Comparison of ENCODE assay signal across 17 cellular contexts in the genomic region with DNA sequence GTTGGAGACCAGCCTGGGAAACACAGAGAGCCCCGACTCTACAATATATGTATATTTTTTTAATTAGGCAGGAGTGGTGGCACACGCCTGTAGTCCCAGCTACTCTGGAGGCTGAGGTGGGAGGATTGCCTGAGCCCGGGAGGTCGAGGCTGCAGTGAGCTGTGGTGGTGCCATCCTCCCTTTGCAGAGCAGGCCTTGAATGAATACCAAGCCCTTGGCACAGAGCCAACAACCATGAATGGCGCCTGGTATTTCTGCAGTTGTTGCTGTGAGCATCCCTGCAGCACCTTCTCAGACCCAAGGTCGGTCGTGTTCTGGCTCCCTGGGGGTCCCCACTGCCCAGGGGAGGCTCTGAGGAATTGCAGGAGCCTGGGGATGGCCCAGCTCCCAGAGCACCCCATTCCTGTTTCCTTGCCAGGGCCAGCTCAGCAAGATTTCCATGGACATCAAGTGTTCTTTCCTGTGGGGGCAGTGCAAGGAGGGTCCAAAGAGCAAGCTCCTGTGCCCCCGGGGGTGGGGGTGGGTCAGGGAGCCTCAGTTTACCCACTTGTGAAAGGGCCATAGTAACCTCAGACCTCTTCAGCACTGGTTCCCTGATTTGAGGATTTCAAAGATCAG. TPM values are rescaled to one million over a fixed set of nuclear protein-coding genes. Genes with fewer than 3 reads are reported as not detected.
DNase-seq lines count a peak whose midpoint lies in the region; ATAC-seq, FAIRE-seq and TF ChIP-seq lines count a peak whose summit lies in the region.
"Had no signal": no experiment of that assay in that cellular context is flagged by ENCODE, and none has a peak within 500 bp of the region (broad histone marks: within the 10 kb centered on the region; RNA-seq: fewer than 3 reads in every experiment).

No MANE protein-coding gene starts in this region.

- H3K36me3 ChIP-seq in Karpas-422 (ENCODE audit: insufficient read depth, low read length) (no peaks in the 10 kb centered on the region), small intestine (ENCODE audit: control insufficient read depth in 2 of 2, insufficient read depth in 2 of 2, low read length in 2 of 2) (no peaks in the 10 kb centered on the region)
- H3K36me3 ChIP-seq: BLaER1 treated with 17β-estradiol and CSF1 and Interleukin-3, amounts not matched to agents 10 nM and 100 nM; left ventricle myocardium inferior had no signal

- no peak overlapping the region for H3K27ac ChIP-seq in Karpas-422 (ENCODE audit: low read length)
- H3K27ac ChIP-seq in small intestine (ENCODE audit: low read depth in 1 of 2, low read length in 1 of 2): no peak overlapping the region
- H3K27ac ChIP-seq: left ventricle myocardium inferior had no signal

- no peak overlapping the region for H2AFZ ChIP-seq in Karpas-422 (ENCODE audit: low read length)

- no peaks in the 10 kb centered on the region for H3K9me3 Mint-ChIP-seq in activated CD8-positive, alpha-beta T cell treated with anti-CD3 and anti-CD28 coated beads, Interleukin-2, amount 10 ng/mL, durations not matched to agents 7 days and 5 days (ENCODE audit: insufficient read depth)
- H3K9me3 Mint-ChIP-seq in activated CD8-positive, alpha-beta T cell treated with anti-CD3 and anti-CD28 coated beads for 36 hours: no peaks in the 10 kb centered on the region
- no peaks in the 10 kb centered on the region for H3K9me3 Mint-ChIP-seq in immature natural killer cell
- H3K9me3 Mint-ChIP-seq: activated naive CD4-positive, alpha-beta T cell treated with anti-CD3 and anti-CD28 coated beads for 36 hours had no signal

- DNase-seq in activated CD8-positive, alpha-beta T cell treated with anti-CD3 and anti-CD28 coated beads, Interleukin-2, amount 10 ng/mL, durations not matched to agents 7 days and 5 days: no peak
- no peak for DNase-seq in activated CD8-positive, alpha-beta T cell treated with anti-CD3 and anti-CD28 coated beads for 36 hours
- peak; percentile 73 for DNase-seq in Karpas-422
- peak; percentile 56 for DNase-seq in astrocyte of the hippocampus (ENCODE audit: low read depth, low spot score)
- peak; percentile 45 for DNase-seq in small intestine
- DNase-seq in immature natural killer cell: no peak
- no peak for DNase-seq in superior temporal gyrus (ENCODE audit: extremely low spot score)
- DNase-seq in cardiac septum (ENCODE audit: low spot score): no peak
- DNase-seq: activated naive CD4-positive, alpha-beta T cell treated with anti-CD3 and anti-CD28 coated beads for 36 hours; effector CD4-positive, alpha-beta T cell; left ventricle myocardium inferior; NCI-H2081 treated with DMSO at 0.1 percent for 48 hours had no signal

- ATAC-seq in activated CD8-positive, alpha-beta T cell treated with anti-CD3 and anti-CD28 coated beads, Interleukin-2, amount 10 ng/mL, durations not matched to agents 7 days and 5 days: no peak
- ATAC-seq in activated CD8-positive, alpha-beta T cell treated with anti-CD3 and anti-CD28 coated beads for 36 hours: no peak

- no peaks in the 10 kb centered on the region for H3K9me3 ChIP-seq in Karpas-422 (ENCODE audit: low read length)
- H3K9me3 ChIP-seq in small intestine (ENCODE audit: control insufficient read depth, low read depth): no peaks in the 10 kb centered on the region
- H3K9me3 ChIP-seq: BLaER1 treated with 17β-estradiol and CSF1 and Interleukin-3, amounts not matched to agents 10 nM and 100 nM; left ventricle myocardium inferior had no signal

- POLR2A ChIA-PET in activated CD8-positive, alpha-beta T cell treated with anti-CD3 and anti-CD28 coated beads, Interleukin-2, amount 10 ng/mL, durations not matched to agents 7 days and 5 days (lab: Charles Lee): interaction anchor here (2.0 kb wide), 1 partner anchor 13 kb away, joined by 8 read pairs; no protein-coding TSS in a partner anchor
- POLR2A ChIA-PET in activated CD8-positive, alpha-beta T cell treated with anti-CD3 and anti-CD28 coated beads for 36 hours (lab: Charles Lee): interaction anchor here (1.0 kb wide), 2 partner anchors 8 to 9 kb away, joined by 3 to 4 read pairs; no protein-coding TSS in a partner anchor

- H3K4me3 Mint-ChIP-seq in activated CD8-positive, alpha-beta T cell treated with anti-CD3 and anti-CD28 coated beads, Interleukin-2, amount 10 ng/mL, durations not matched to agents 7 days and 5 days: no peak overlapping the region
- no peak overlapping the region for H3K4me3 Mint-ChIP-seq in activated CD8-positive, alpha-beta T cell treated with anti-CD3 and anti-CD28 coated beads for 36 hours
- H3K4me3 Mint-ChIP-seq in immature natural killer cell: no peak overlapping the region
- H3K4me3 Mint-ChIP-seq: activated naive CD4-positive, alpha-beta T cell treated with anti-CD3 and anti-CD28 coated beads for 36 hours had no signal

- TF ChIP-seq CTCF in activated CD8-positive, alpha-beta T cell treated with anti-CD3 and anti-CD28 coated beads for 36 hours (IDR thresholded peaks at IDR 0.05): no peak

- H3K9me2 ChIP-seq in Karpas-422 (replicated peaks; ENCODE audit: insufficient read depth, low read length): no peaks in the 10 kb centered on the region

- intact Hi-C loops in activated CD8-positive, alpha-beta T cell treated with anti-CD3 and anti-CD28 coated beads for 36 hours (cut with micrococcal nuclease): no loop called here
- intact Hi-C loops in cardiac septum (cut with DNase I): loop anchor here (10.0 kb wide), 1 partner anchor 65 kb away; no protein-coding TSS in a partner anchor

- H3K79me2 ChIP-seq in Karpas-422 (ENCODE audit: low read length): no peaks in the 10 kb centered on the region

- H3K4me3 ChIP-seq in Karpas-422 (ENCODE audit: low read length): no peak overlapping the region
- H3K4me3 ChIP-seq in small intestine (ENCODE audit: low read depth in 1 of 2, low read length in 2 of 2): no peak overlapping the region
- H3K4me3 ChIP-seq: BLaER1 treated with 17β-estradiol and CSF1 and Interleukin-3, amounts not matched to agents 10 nM and 100 nM; left ventricle myocardium inferior had no signal

- H3K4me2 ChIP-seq in Karpas-422 (ENCODE audit: low read depth, low read length, poor library complexity, severe bottlenecking): no peak overlapping the region
- H3K4me2 ChIP-seq: BLaER1 treated with 17β-estradiol and CSF1 and Interleukin-3, amounts not matched to agents 10 nM and 100 nM had no signal

- H3K27ac Mint-ChIP-seq in activated CD8-positive, alpha-beta T cell treated with anti-CD3 and anti-CD28 coated beads, Interleukin-2, amount 10 ng/mL, durations not matched to agents 7 days and 5 days: peak overlapping the region; percentile 25
- H3K27ac Mint-ChIP-seq in activated CD8-positive, alpha-beta T cell treated with anti-CD3 and anti-CD28 coated beads for 36 hours: no peak overlapping the region
- no peak overlapping the region for H3K27ac Mint-ChIP-seq in immature natural killer cell
- H3K27ac Mint-ChIP-seq: activated naive CD4-positive, alpha-beta T cell treated with anti-CD3 and anti-CD28 coated beads for 36 hours; progenitor cell of endocrine pancreas had no signal

- H3K36me3 Mint-ChIP-seq in activated CD8-positive, alpha-beta T cell treated with anti-CD3 and anti-CD28 coated beads, Interleukin-2, amount 10 ng/mL, durations not matched to agents 7 days and 5 days (ENCODE audit: low read depth): peaks cover 2% of the 10 kb centered on the region
- no peaks in the 10 kb centered on the region for H3K36me3 Mint-ChIP-seq in activated CD8-positive, alpha-beta T cell treated with anti-CD3 and anti-CD28 coated beads for 36 hours (ENCODE audit: low read depth)
- no peaks in the 10 kb centered on the region for H3K36me3 Mint-ChIP-seq in immature natural killer cell

- 35 to 65% (median 51%) methylated on average over 8 of the region's 8 CpGs for WGBS in small intestine, 3 donors

- H3K27me3 ChIP-seq in Karpas-422 (ENCODE audit: low read length): no peaks in the 10 kb centered on the region
- H3K27me3 ChIP-seq in small intestine (ENCODE audit: control insufficient read depth in 2 of 2, insufficient read depth in 2 of 2, low read length in 2 of 2): no peaks in the 10 kb centered on the region

- CTCF ChIA-PET in activated CD8-positive, alpha-beta T cell treated with anti-CD3 and anti-CD28 coated beads, Interleukin-2, amount 10 ng/mL, durations not matched to agents 7 days and 5 days (lab: Charles Lee): no interaction called here
- CTCF ChIA-PET in activated CD8-positive, alpha-beta T cell treated with anti-CD3 and anti-CD28 coated beads for 36 hours (lab: Charles Lee): interaction anchor here (2.0 kb wide), 1 partner anchor 35 kb away, joined by 5 read pairs; no protein-coding TSS in a partner anchor

- H3K27me3 Mint-ChIP-seq in activated CD8-positive, alpha-beta T cell treated with anti-CD3 and anti-CD28 coated beads, Interleukin-2, amount 10 ng/mL, durations not matched to agents 7 days and 5 days (ENCODE audit: low read depth): no peaks in the 10 kb centered on the region
- no peaks in the 10 kb centered on the region for H3K27me3 Mint-ChIP-seq in activated CD8-positive, alpha-beta T cell treated with anti-CD3 and anti-CD28 coated beads for 36 hours
- H3K27me3 Mint-ChIP-seq in immature natural killer cell (ENCODE audit: low read depth in 3 of 3): peaks cover 0 to 7% (median 2%) of the 10 kb centered on the region in 3 donors

- peaks cover 13% of the 10 kb centered on the region for H3K4me1 ChIP-seq in Karpas-422 (ENCODE audit: low read length)
- H3K4me1 ChIP-seq in small intestine (ENCODE audit: control insufficient read depth in 2 of 2, insufficient read depth in 1 of 2, low read depth in 1 of 2, low read length in 1 of 2): no peaks in the 10 kb centered on the region
- H3K4me1 ChIP-seq: left ventricle myocardium inferior had no signal

- FAIRE-seq in small intestine (lab: Jason Lieb, UNC): no peak
- FAIRE-seq: bronchial epithelial cell had no signal

- no peaks in the 10 kb centered on the region for H4K20me1 ChIP-seq in Karpas-422 (ENCODE audit: insufficient read depth, low read depth, low read length)
- H4K20me1 ChIP-seq: BLaER1 treated with 17β-estradiol and CSF1 and Interleukin-3, amounts not matched to agents 10 nM and 100 nM had no signal

- H3K9ac ChIP-seq in Karpas-422 (ENCODE audit: low read length): no peak overlapping the region
- H3K9ac ChIP-seq: BLaER1 treated with 17β-estradiol and CSF1 and Interleukin-3, amounts not matched to agents 10 nM and 100 nM had no signal

- peaks cover 46% of the 10 kb centered on the region for H3K4me1 Mint-ChIP-seq in activated CD8-positive, alpha-beta T cell treated with anti-CD3 and anti-CD28 coated beads, Interleukin-2, amount 10 ng/mL, durations not matched to agents 7 days and 5 days (ENCODE audit: low read depth)
- H3K4me1 Mint-ChIP-seq in activated CD8-positive, alpha-beta T cell treated with anti-CD3 and anti-CD28 coated beads for 36 hours (ENCODE audit: low read depth): peaks cover under 1% of the 10 kb centered on the region
- no peaks in the 10 kb centered on the region for H3K4me1 Mint-ChIP-seq in immature natural killer cell

RNA-seq across cellular contexts. Expression of a gene that starts 25.6 kb away (rescaled TPM):
- total RNA-seq in activated CD8-positive, alpha-beta T cell treated with anti-CD3 and anti-CD28 coated beads, Interleukin-2, amount 10 ng/mL, durations not matched to agents 7 days and 5 days: 10 to 100 TPM; 65.6 to 67.0 TPM
- total RNA-seq in activated CD8-positive, alpha-beta T cell treated with anti-CD3 and anti-CD28 coated beads for 36 hours: 10 to 100 TPM; 53.1 to 57.7 TPM
- 19.4 and 45.2 TPM in 2 replicates for total RNA-seq in Karpas-422 (2014; rRNA removed; shearing (Covaris generic); ENCODE audit: low replicate concordance)
- polyA plus RNA-seq in small intestine (10 to 100 TPM in 1 of 3 donors, 1 to 10 TPM in 2; 1.4 to 14.3 (median 2.9) TPM), immature natural killer cell (1 to 10 TPM; 1.6 to 5.5 (median 5.2) TPM)
- 0.43 TPM for total RNA-seq in cardiac septum

RNA-seq across cellular contexts. Expression of a gene that starts 38.5 kb away (rescaled TPM):
- total RNA-seq in activated CD8-positive, alpha-beta T cell treated with anti-CD3 and anti-CD28 coated beads, Interleukin-2, amount 10 ng/mL, durations not matched to agents 7 days and 5 days: not detected
- total RNA-seq in activated CD8-positive, alpha-beta T cell treated with anti-CD3 and anti-CD28 coated beads for 36 hours: not detected
- not detected in 2 replicates for total RNA-seq in Karpas-422 (2014; rRNA removed; shearing (Covaris generic); ENCODE audit: low replicate concordance)
- polyA plus RNA-seq in small intestine (not detected), immature natural killer cell (not detected)
- not detected for total RNA-seq in cardiac septum
- total RNA-seq: activated naive CD4-positive, alpha-beta T cell treated with anti-CD3 and anti-CD28 coated beads for 36 hours; bronchial epithelial cell; Daoy; H4; left ventricle myocardium inferior; progenitor cell of endocrine pancreas had no signal

RNA-seq across cellular contexts. Expression of a gene that starts 43.4 kb away (rescaled TPM):
- not detected for total RNA-seq in activated CD8-positive, alpha-beta T cell treated with anti-CD3 and anti-CD28 coated beads, Interleukin-2, amount 10 ng/mL, durations not matched to agents 7 days and 5 days
- total RNA-seq in activated CD8-positive, alpha-beta T cell treated with anti-CD3 and anti-CD28 coated beads for 36 hours: not detected
- not detected in 2 replicates for total RNA-seq in Karpas-422 (2014; rRNA removed; shearing (Covaris generic); ENCODE audit: low replicate concordance)
- not detected for polyA plus RNA-seq in small intestine
- not detected for polyA plus RNA-seq in immature natural killer cell
- not detected for total RNA-seq in cardiac septum
- total RNA-seq: activated naive CD4-positive, alpha-beta T cell treated with anti-CD3 and anti-CD28 coated beads for 36 hours; bronchial epithelial cell; Daoy; H4; left ventricle myocardium inferior; progenitor cell of endocrine pancreas had no signal

RNA-seq across cellular contexts. Expression of a gene that starts 46.2 kb away (rescaled TPM):
- not detected for total RNA-seq in activated CD8-positive, alpha-beta T cell treated with anti-CD3 and anti-CD28 coated beads, Interleukin-2, amount 10 ng/mL, durations not matched to agents 7 days and 5 days
- not detected for total RNA-seq in activated CD8-positive, alpha-beta T cell treated with anti-CD3 and anti-CD28 coated beads for 36 hours
- not detected in 2 replicates for total RNA-seq in Karpas-422 (2014; rRNA removed; shearing (Covaris generic); ENCODE audit: low replicate concordance)
- not detected for polyA plus RNA-seq in small intestine
- polyA plus RNA-seq in immature natural killer cell: not detected
- total RNA-seq in cardiac septum: not detected
- total RNA-seq: activated naive CD4-positive, alpha-beta T cell treated with anti-CD3 and anti-CD28 coated beads for 36 hours; bronchial epithelial cell; Daoy; H4; left ventricle myocardium inferior; progenitor cell of endocrine pancreas had no signal

RNA-seq across cellular contexts. Expression of a gene that starts 50.5 kb away (rescaled TPM):
- not detected for total RNA-seq in activated CD8-positive, alpha-beta T cell treated with anti-CD3 and anti-CD28 coated beads, Interleukin-2, amount 10 ng/mL, durations not matched to agents 7 days and 5 days
- not detected for total RNA-seq in activated CD8-positive, alpha-beta T cell treated with anti-CD3 and anti-CD28 coated beads for 36 hours
- total RNA-seq in Karpas-422 (2014; rRNA removed; shearing (Covaris generic); ENCODE audit: low replicate concordance): not detected in 2 replicates
- polyA plus RNA-seq in small intestine (not detected), immature natural killer cell (not detected)
- total RNA-seq in cardiac septum: not detected
- total RNA-seq: activated naive CD4-positive, alpha-beta T cell treated with anti-CD3 and anti-CD28 coated beads for 36 hours; bronchial epithelial cell; Daoy; H4; left ventricle myocardium inferior; progenitor cell of endocrine pancreas had no signal

Comparison
In these comparisons a context has a peak if more than half of its experiments do, and no peak if none do; other contexts are left out.
1. DNase-seq: peak in Karpas-422 (single experiment), astrocyte of the hippocampus (single experiment) and small intestine (single experiment); none in activated CD8-positive, alpha-beta T cell treated with anti-CD3 and anti-CD28 coated beads, Interleukin-2, amount 10 ng/mL, durations not matched to agents 7 days and 5 days (single experiment), activated CD8-positive, alpha-beta T cell treated with anti-CD3 and anti-CD28 coated beads for 36 hours (single experiment), immature natural killer cell (0 of 3), superior temporal gyrus (single experiment) and cardiac septum (single experiment).
2. RNA of a gene that starts 25.6 kb away (total RNA-seq): 65.6 to 67.0 TPM in activated CD8-positive, alpha-beta T cell treated with anti-CD3 and anti-CD28 coated beads, Interleukin-2, amount 10 ng/mL, durations not matched to agents 7 days and 5 days, 53.1 to 57.7 TPM in activated CD8-positive, alpha-beta T cell treated with anti-CD3 and anti-CD28 coated beads for 36 hours and 19.4 to 45.2 TPM in Karpas-422; 0.43 TPM in cardiac septum (single experiment); every median in the first group is over 10 times any median in the second.